Comparison of ENCODE assay signal across 8 cellular contexts in genomic region chr22:42437488-42438292, GRCh38. TPM values are rescaled to one million over a fixed set of nuclear protein-coding genes. Genes with fewer than 3 reads are reported as not detected.
DNase-seq lines count a peak whose midpoint lies in the region; ATAC-seq and TF ChIP-seq lines count a peak whose summit lies in the region.

No MANE protein-coding gene starts in this region.

- ATAC-seq in GM18909 (IDR thresholded peaks at IDR 0.05; ENCODE audit: poor library complexity, unreplicated experiment) = peak; percentile 68

- H3K4me3 ChIP-seq in HUES64 (ENCODE audit: low read length) (peak overlapping the region; percentile 66), neutrophil (ENCODE audit: low read depth in 1 of 2, low read length in 1 of 2) (peak overlapping the region; percentile 69 to 73)

- H3K27me3 ChIP-seq in HUES64 (ENCODE audit: insufficient read depth, low read length) (peaks cover 6% of the 10 kb centered on the region), neutrophil (no peaks in the 10 kb centered on the region)

- H3K9me3 ChIP-seq in HUES64 (ENCODE audit: insufficient read depth, low read depth, low read length) (no peaks in the 10 kb centered on the region), neutrophil (no peaks in the 10 kb centered on the region)

- peak; percentile 99 for TF ChIP-seq CTCF in neutrophil (IDR thresholded peaks at IDR 0.05)

- TF ChIP-seq POLR2A in Raji (IDR thresholded peaks at IDR 0.05; ENCODE audit: insufficient read depth, low read depth, low read length) = 0 out of 2 replicates have a peak, but pooled peaks have one; percentile 23

- WGBS in HUES64 = 2% methylated on average over 33 of the region's 33 CpGs

- peak overlapping the region; percentile 44; the same call in 1 of the 2 replicates for H3K9ac ChIP-seq in HUES64 (ENCODE audit: low read depth, low read length)

- peak overlapping the region; percentile 14; the same call in 1 of the 2 replicates for H3K27ac ChIP-seq in HUES64 (ENCODE audit: low read depth, low read length)
- peak overlapping the region; percentile 99 for H3K27ac ChIP-seq in neutrophil

- DNase-seq in AG20443 (ENCODE audit: low spot score) (peak; percentile 81), foreskin melanocyte (peak; percentile 23), superior temporal gyrus (ENCODE audit: extremely low spot score) (peak; percentile 82)
- DNase-seq in activated effector memory CD4-positive, alpha-beta T cell treated with Interleukin-2 at 50 U/mL for 16 hours = peak; percentile 77

- H3K36me3 ChIP-seq in HUES64 (ENCODE audit: insufficient read depth, low read length) (no peaks in the 10 kb centered on the region), neutrophil (no peaks in the 10 kb centered on the region)

- H3K4me1 ChIP-seq in HUES64 (ENCODE audit: insufficient read depth, low read length) = peaks cover 17% of the 10 kb centered on the region; the same call in 1 of the 2 replicates
- peaks cover 92 to 93% of the 10 kb centered on the region in 2 experiments for H3K4me1 ChIP-seq in neutrophil (ENCODE audit: control insufficient read depth in 1 of 2, insufficient read depth in 1 of 2, low read depth in 1 of 2, low read length in 1 of 2)

RNA-seq across cellular contexts. Expression of gene NFAM1, which starts 5.5 kb away (rescaled TPM):
- polyA plus RNA-seq in HUES64 (2013, experiment 1 of 2) = 0.15 TPM
- polyA plus RNA-seq in HUES64 (2013, experiment 2 of 2) = 0.25 TPM

Comparison
In these comparisons a context has a peak if more than half of its experiments do, and no peak if none do; other contexts are left out.
1. Peak in every context shown above with its lines: DNase-seq, ATAC-seq, H3K4me3 ChIP-seq and H3K27ac ChIP-seq.
2. DNase-seq: peak in every context shown above with its lines; median percentile 82 in superior temporal gyrus; 81 in AG20443; 77 in activated effector memory CD4-positive, alpha-beta T cell treated with Interleukin-2 at 50 U/mL for 16 hours; 23 in foreskin melanocyte.